In the genomic region with DNA sequence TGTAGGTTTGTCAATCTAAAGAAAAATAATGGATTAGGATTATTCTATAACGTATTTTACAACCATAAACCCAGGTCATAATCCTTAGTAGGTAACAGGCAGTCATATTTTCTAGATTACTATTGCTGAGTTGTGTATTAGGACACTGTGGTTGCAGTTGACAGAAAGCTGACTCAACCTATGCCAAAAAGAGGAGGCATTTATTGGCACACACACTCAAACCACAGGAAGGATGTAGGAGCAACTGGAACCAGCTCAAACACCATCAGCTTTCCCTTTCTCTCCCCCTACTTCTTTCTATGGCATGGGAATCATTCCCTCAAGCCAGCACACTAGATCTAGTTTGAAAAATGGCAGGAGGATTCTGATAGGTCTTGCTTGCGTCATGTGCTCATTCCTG, we compare ENCODE assay signal across 19 cellular contexts.
DNase-seq lines count a peak whose midpoint lies in the region; ATAC-seq and TF ChIP-seq lines count a peak whose summit lies in the region.
"Had no signal": no experiment of that assay in that cellular context is flagged by ENCODE, and none has a peak within 500 bp of the region (broad histone marks: within the 10 kb centered on the region; RNA-seq: fewer than 3 reads in every experiment).

No MANE protein-coding gene starts in this region.

- H2AFZ ChIP-seq in PC-9 (no peak overlapping the region), H9 (ENCODE audit: low read length) (no peak overlapping the region)
- H2AFZ ChIP-seq: GM23338 had no signal

- no peak overlapping the region for H2BK120ac ChIP-seq in H9 (ENCODE audit: low read depth, low read length, poor library complexity, severe bottlenecking)

- no peak overlapping the region for H2BK12ac ChIP-seq in H9 (ENCODE audit: insufficient read length, low read depth, low read length)

- no peak overlapping the region for H3K14ac ChIP-seq in H9 (ENCODE audit: insufficient read depth, low read length)

- no peaks in the 10 kb centered on the region for H3K23me2 ChIP-seq in H9 (ENCODE audit: insufficient read length, low read depth, low read length, poor library complexity, severe bottlenecking)

- no peak overlapping the region for H3K18ac ChIP-seq in H9 (ENCODE audit: insufficient read length, low read depth, low read length)

- no peak overlapping the region for H4K91ac ChIP-seq in H9 (ENCODE audit: insufficient read length, low read depth, low read length)

- no peak overlapping the region for H3K9ac ChIP-seq in H9 (ENCODE audit: extremely low read depth, insufficient read length, low read length)

- H4K20me1 ChIP-seq in PC-9 (ENCODE audit: insufficient read depth) (no peaks in the 10 kb centered on the region), H9 (ENCODE audit: control insufficient read depth, insufficient read depth, insufficient read length) (no peaks in the 10 kb centered on the region)

- WGBS in H9 (ENCODE audit: extremely low coverage, insufficient read length, low lambda C conversion rate), result no CpG with 5 or more reads among the region's 2 CpGs

- CTCF ChIA-PET in PC-9 (lab: Charles Lee) (no interaction called here), WTC11 (lab: Charles Lee) (no interaction called here)

- H3K4me1 Mint-ChIP-seq in H9 (peaks cover 7 to 9% of the 10 kb centered on the region in 2 experiments), WTC11 (peaks cover 10% of the 10 kb centered on the region)
- H3K4me1 Mint-ChIP-seq: GM23338 had no signal

- H3K23ac ChIP-seq in H9 (ENCODE audit: insufficient read length, low read depth, low read length), result no peak overlapping the region

- H4K8ac ChIP-seq in H9 (replicated peaks; ENCODE audit: insufficient read length, low read depth, low read length), result no peak overlapping the region

- no peak overlapping the region for H3K4me3 ChIP-seq in PC-9
- H3K4me3 ChIP-seq: GM23338, left ventricle myocardium inferior, SJSA1, tibial nerve had no signal

- no peak for ATAC-seq in WTC11
- ATAC-seq: GM23338 had no signal

- H3K36me3 ChIP-seq in PC-9 (ENCODE audit: low read depth), result no peaks in the 10 kb centered on the region
- H3K36me3 ChIP-seq: left ventricle myocardium inferior, SJSA1, tibial nerve had no signal

- H3K9me3 ChIP-seq in PC-9 (ENCODE audit: insufficient read depth, low read depth) (no peaks in the 10 kb centered on the region), H9 (ENCODE audit: control insufficient read depth, low read depth, low read length) (peaks cover 4% of the 10 kb centered on the region)
- H3K9me3 ChIP-seq: SJSA1, tibial nerve had no signal

- BruUV-seq in PC-9 (replicated peaks; lab: Mats Ljungman, UMichigan), result no TSS peak

- H3K4me3 Mint-ChIP-seq in H9 (no peak overlapping the region), WTC11 (no peak overlapping the region)
- H3K4me3 Mint-ChIP-seq: GM23338 had no signal

- H3K79me2 ChIP-seq in PC-9 (ENCODE audit: low read depth) (no peaks in the 10 kb centered on the region), H9 (ENCODE audit: insufficient read depth, low read length) (no peaks in the 10 kb centered on the region)

- H3K36me3 Mint-ChIP-seq in H9 (ENCODE audit: insufficient read depth in 1 of 3, low read depth in 3 of 3) (peaks cover 7 to 8% (median 8%) of the 10 kb centered on the region in 3 experiments; a peak in 3 of 7 replicates), WTC11 (no peaks in the 10 kb centered on the region)

- H4K5ac ChIP-seq in H9 (ENCODE audit: insufficient read length, low read depth, low read length), result no peak overlapping the region

- no peaks in the 10 kb centered on the region for H3F3A ChIP-seq in PC-9 (ENCODE audit: insufficient read depth, low read depth)

- H3K4me1 ChIP-seq in PC-9 (replicated peaks; ENCODE audit: insufficient read depth) (no peaks in the 10 kb centered on the region), H9 (ENCODE audit: insufficient read depth, low read length) (no peaks in the 10 kb centered on the region)
- H3K4me1 ChIP-seq: left ventricle myocardium inferior, SJSA1, tibial nerve had no signal

- H3K56ac ChIP-seq in H9 (ENCODE audit: insufficient read length, low read depth, low read length), result no peak overlapping the region

- POLR2A ChIA-PET in PC-9 (lab: Charles Lee; ENCODE audit: unreplicated experiment) (no interaction called here), WTC11 (lab: Charles Lee) (no interaction called here)

- no peaks in the 10 kb centered on the region for H3K9me2 ChIP-seq in PC-9 (ENCODE audit: insufficient read depth)

- H3K9me3 Mint-ChIP-seq in H9 (peaks cover 71 to 74% of the 10 kb centered on the region in 2 experiments), WTC11 (peaks cover 9% of the 10 kb centered on the region)

- intact Hi-C loops in PC-9 (cut with micrococcal nuclease; ENCODE audit: unreplicated experiment), result no loop called here

- no peak overlapping the region for H3T11ph ChIP-seq in H9 (ENCODE audit: low read length)

- H2BK20ac ChIP-seq in H9 (ENCODE audit: low read depth, low read length, poor library complexity, severe bottlenecking), result no peak overlapping the region

- peaks cover 7% of the 10 kb centered on the region for H3K27me3 Mint-ChIP-seq in H9 (ENCODE audit: low read depth)
- no peaks in the 10 kb centered on the region; the same call in none of the 2 replicates for H3K27me3 Mint-ChIP-seq in WTC11 (ENCODE audit: low read depth)

- DNase-seq in SIG-M5 treated with dmso at 0.1 percent for 504 hours (lab: John Stamatoyannopoulos, UW; ENCODE audit: unreplicated experiment) (peak; percentile 8), SIG-M5 (lab: John Stamatoyannopoulos, UW) (no peak), PC-9 (peak in 1 of 2 experiments; percentile 34), fibroblast of gingiva (ENCODE audit: low read depth) (peak; percentile 35), stromal cell of bone marrow (ENCODE audit: low read depth) (peak; percentile 42), NCI-H2029 treated with DMSO at 0.1 percent for 48 hours (lab: John Stamatoyannopoulos, UW) (no peak), H9 (no peak), WTC11 (ENCODE audit: low spot score) (no peak)
- DNase-seq: 8988T, activated T-cell treated with anti-CD3 and anti-CD28 coated beads for 4 hours, dermis blood vessel endothelial cell, DMS153, left ventricle myocardium inferior, NCI-H1417 treated with DMSO at 0.1 percent for 48 hours, NCI-H526 treated with DMSO at 0.1 percent for 48 hours had no signal

- no peak overlapping the region for H3K27ac Mint-ChIP-seq in H9
- H3K27ac Mint-ChIP-seq in WTC11, result no peak overlapping the region
- H3K27ac Mint-ChIP-seq: GM23338 had no signal

- no peaks in the 10 kb centered on the region for H3K79me1 ChIP-seq in H9 (ENCODE audit: insufficient read depth, low read depth, low read length, poor library complexity, severe bottlenecking)

- H3K27me3 ChIP-seq in PC-9 (ENCODE audit: insufficient read depth, low read depth), result no peaks in the 10 kb centered on the region
- no peaks in the 10 kb centered on the region for H3K27me3 ChIP-seq in H9 (ENCODE audit: insufficient read depth, low read length)
- H3K27me3 ChIP-seq: SJSA1, tibial nerve had no signal

- 0 out of 2 replicates have a peak overlapping the region, but pooled peaks have one; percentile 9 for H3K27ac ChIP-seq in PC-9
- H3K27ac ChIP-seq in H9 (ENCODE audit: insufficient read length, low read depth, low read length), result no peak overlapping the region
- H3K27ac ChIP-seq: left ventricle myocardium inferior, SJSA1, tibial nerve, VCaP had no signal

- H2BK5ac ChIP-seq in H9 (ENCODE audit: insufficient read length, low read length), result no peak overlapping the region

- H2BK15ac ChIP-seq in H9 (ENCODE audit: low read depth, low read length), result no peak overlapping the region

- TF ChIP-seq CTCF in PC-9 (conservative IDR thresholded peaks at IDR 0.05), result no peak
- no peak for TF ChIP-seq CTCF in H9 (conservative IDR thresholded peaks at IDR 0.05)
- TF ChIP-seq CTCF in WTC11 (IDR thresholded peaks at IDR 0.05), result no peak

- H3K4ac ChIP-seq in H9 (ENCODE audit: low read depth, low read length), result no peak overlapping the region

- H2AK5ac ChIP-seq in H9 (ENCODE audit: insufficient read length, low read length), result no peak overlapping the region

- H3K4me2 ChIP-seq in PC-9, result no peak overlapping the region
- no peak overlapping the region for H3K4me2 ChIP-seq in H9 (ENCODE audit: insufficient read depth, insufficient read length, low read length)
- H3K4me2 ChIP-seq: GM23338 had no signal

TF ChIP-seq in WTC11, 78 proteins besides CTCF, POLR2A, EP300 and RAD21 (continues in another document):
- TF ChIP-seq ZMAT4 (CRISPR knock-in tag; IDR thresholded peaks at IDR 0.05), result no peak
- TF ChIP-seq, protein P1, sequence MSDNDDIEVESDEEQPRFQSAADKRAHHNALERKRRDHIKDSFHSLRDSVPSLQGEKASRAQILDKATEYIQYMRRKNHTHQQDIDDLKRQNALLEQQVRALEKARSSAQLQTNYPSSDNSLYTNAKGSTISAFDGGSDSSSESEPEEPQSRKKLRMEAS (CRISPR knock-in tag; IDR thresholded peaks at IDR 0.05), result no peak
- TF ChIP-seq, protein P2, sequence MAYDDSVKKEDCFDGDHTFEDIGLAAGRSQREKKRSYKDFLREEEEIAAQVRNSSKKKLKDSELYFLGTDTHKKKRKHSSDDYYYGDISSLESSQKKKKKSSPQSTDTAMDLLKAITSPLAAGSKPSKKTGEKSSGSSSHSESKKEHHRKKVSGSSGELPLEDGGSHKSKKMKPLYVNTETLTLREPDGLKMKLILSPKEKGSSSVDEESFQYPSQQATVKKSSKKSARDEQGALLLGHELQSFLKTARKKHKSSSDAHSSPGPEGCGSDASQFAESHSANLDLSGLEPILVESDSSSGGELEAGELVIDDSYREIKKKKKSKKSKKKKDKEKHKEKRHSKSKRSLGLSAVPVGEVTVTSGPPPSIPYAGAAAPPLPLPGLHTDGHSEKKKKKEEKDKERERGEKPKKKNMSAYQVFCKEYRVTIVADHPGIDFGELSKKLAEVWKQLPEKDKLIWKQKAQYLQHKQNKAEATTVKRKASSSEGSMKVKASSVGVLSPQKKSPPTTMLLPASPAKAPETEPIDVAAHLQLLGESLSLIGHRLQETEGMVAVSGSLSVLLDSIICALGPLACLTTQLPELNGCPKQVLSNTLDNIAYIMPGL (CRISPR knock-in tag; IDR thresholded peaks at IDR 0.05), result no peak
- TF ChIP-seq NR2C2 (CRISPR knock-in tag; IDR thresholded peaks at IDR 0.05), result no peak
- TF ChIP-seq MYBL2 (CRISPR knock-in tag; IDR thresholded peaks at IDR 0.05), result no peak
- TF ChIP-seq, protein P3, sequence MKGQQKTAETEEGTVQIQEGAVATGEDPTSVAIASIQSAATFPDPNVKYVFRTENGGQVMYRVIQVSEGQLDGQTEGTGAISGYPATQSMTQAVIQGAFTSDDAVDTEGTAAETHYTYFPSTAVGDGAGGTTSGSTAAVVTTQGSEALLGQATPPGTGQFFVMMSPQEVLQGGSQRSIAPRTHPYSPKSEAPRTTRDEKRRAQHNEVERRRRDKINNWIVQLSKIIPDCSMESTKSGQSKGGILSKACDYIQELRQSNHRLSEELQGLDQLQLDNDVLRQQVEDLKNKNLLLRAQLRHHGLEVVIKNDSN (CRISPR knock-in tag; IDR thresholded peaks at IDR 0.05), result no peak
- TF ChIP-seq FOXP1 (CRISPR knock-in tag; IDR thresholded peaks at IDR 0.05; ENCODE audit: borderline replicate concordance), result no peak
- TF ChIP-seq TP53 (CRISPR knock-in tag; IDR thresholded peaks at IDR 0.05), result no peak

Comparison
In these comparisons a context has a peak if more than half of its experiments do, and no peak if none do; other contexts are left out.
1. DNase-seq: peak in SIG-M5 treated with dmso at 0.1 percent for 504 hours (single experiment), fibroblast of gingiva (single experiment) and stromal cell of bone marrow (single experiment); none in SIG-M5 (single experiment), NCI-H2029 treated with DMSO at 0.1 percent for 48 hours (single experiment), H9 (single experiment) and WTC11 (single experiment).